ENCODE assay signal across 28 cellular contexts in genomic region chr2:7454592-7454991, GRCh38.
"Had no signal": no experiment of that assay in that cellular context is flagged by ENCODE, and none has a peak within 500 bp of the region (broad histone marks: within the 10 kb centered on the region; RNA-seq: fewer than 3 reads in every experiment).

No MANE protein-coding gene starts in this region.

- H3K36me3 Mint-ChIP-seq: immature natural killer cell had no signal

- H3K27me3 Mint-ChIP-seq: activated CD4-positive, alpha-beta memory T cell treated with anti-CD3 and anti-CD28 coated beads, Interleukin-2, amount 10 ng/mL, durations not matched to agents 7 days and 5 days; activated T-cell treated with anti-CD3 and anti-CD28 coated beads, Interleukin-2, amount 50 U/mL, for 24 hours; effector memory CD8-positive, alpha-beta T cell; stimulated activated naive CD8-positive, alpha-beta T cell treated with anti-CD3 and anti-CD28 coated beads, Interleukin-15, Interleukin-2, amounts not matched to agents 100 ng/mL and 50 ng/mL, for 24 hours had no signal

- H3K4me2 ChIP-seq: hepatocyte had no signal

- H3K4me1 ChIP-seq: breast epithelium, colonic mucosa, left lung, pancreas, psoas muscle, right atrium auricular region, thyroid gland, upper lobe of right lung had no signal

- H3K4me3 ChIP-seq: breast epithelium, colonic mucosa, dorsolateral prefrontal cortex, hepatocyte, left lung, pancreas, psoas muscle, right atrium auricular region, thyroid gland, upper lobe of right lung had no signal

- H2AFZ ChIP-seq: hepatocyte had no signal

- H3K36me3 ChIP-seq: breast epithelium, colonic mucosa, left lung, pancreas, right atrium auricular region, thyroid gland, upper lobe of right lung had no signal

- H3K4me3 Mint-ChIP-seq: activated CD4-positive, alpha-beta memory T cell treated with anti-CD3 and anti-CD28 coated beads, Interleukin-2, amount 10 ng/mL, durations not matched to agents 7 days and 5 days; activated T-cell treated with anti-CD3 and anti-CD28 coated beads, Interleukin-2, amount 50 U/mL, for 24 hours; effector memory CD8-positive, alpha-beta T cell; immature natural killer cell; nephron; stimulated activated naive CD8-positive, alpha-beta T cell treated with anti-CD3 and anti-CD28 coated beads, Interleukin-15, Interleukin-2, amounts not matched to agents 100 ng/mL and 50 ng/mL, for 24 hours had no signal

- ATAC-seq: effector memory CD8-positive, alpha-beta T cell; esophagus mucosa; left lung; pancreas; psoas muscle; SK-N-SH treated with all-trans-retinoic acid at 6 μM for 48 hours; upper lobe of right lung had no signal

- H3K9me3 ChIP-seq: breast epithelium, colonic mucosa, left lung, pancreas, psoas muscle, right atrium auricular region, thyroid gland, upper lobe of right lung had no signal

- H3K9me3 Mint-ChIP-seq: effector memory CD8-positive, alpha-beta T cell; immature natural killer cell; nephron; stimulated activated naive CD8-positive, alpha-beta T cell treated with anti-CD3 and anti-CD28 coated beads, Interleukin-15, Interleukin-2, amounts not matched to agents 100 ng/mL and 50 ng/mL, for 24 hours had no signal

- DNase-seq: activated CD4-positive, alpha-beta memory T cell treated with anti-CD3 and anti-CD28 coated beads, Interleukin-2, amount 10 ng/mL, durations not matched to agents 7 days and 5 days; activated CD8-positive, alpha-beta memory T cell treated with anti-CD3 and anti-CD28 coated beads, Interleukin-2, amount 50 U/mL, for 4 hours; activated effector memory CD4-positive, alpha-beta T cell treated with anti-CD3 and anti-CD28 coated beads, Interleukin-2, amount 50 U/mL, for 16 hours; activated naive CD4-positive, alpha-beta T cell treated with anti-CD3 and anti-CD28 coated beads, Interleukin-2, amount 50 U/mL, for 16 hours; activated T-cell treated with anti-CD3 and anti-CD28 coated beads, Interleukin-2, amount 50 U/mL, for 24 hours; amniotic stem cell; colonic mucosa; dorsolateral prefrontal cortex; effector memory CD8-positive, alpha-beta T cell; foreskin melanocyte; glutamatergic neuron; immature natural killer cell; left lung; pancreas; psoas muscle; stimulated activated CD4-positive, alpha-beta T cell treated with anti-CD3 and anti-CD28 coated beads, Interleukin-4, amount 100 ng/mL, for 24 hours; substantia nigra; T-helper 9 cell; thyroid gland; upper lobe of right lung had no signal

- H3K27ac ChIP-seq: breast epithelium, colonic mucosa, dorsolateral prefrontal cortex, hepatocyte, left lung, pancreas, psoas muscle, right atrium auricular region, thyroid gland, upper lobe of right lung had no signal

- H3K27ac Mint-ChIP-seq: activated T-cell treated with anti-CD3 and anti-CD28 coated beads, Interleukin-2, amount 50 U/mL, for 24 hours; immature natural killer cell; nephron had no signal

- H3K27me3 ChIP-seq: breast epithelium, colonic mucosa, hepatocyte, left lung, pancreas, right atrium auricular region, thyroid gland, upper lobe of right lung had no signal

- H3K79me2 ChIP-seq: hepatocyte had no signal

- H3K4me1 Mint-ChIP-seq: nephron had no signal

- FAIRE-seq: endothelial cell of umbilical vein, pancreas had no signal
